In genomic region chr13:113275387-113275786, GRCh38 we compare ENCODE assay signal across 8 cellular contexts. TPM values are rescaled to one million over a fixed set of nuclear protein-coding genes. Genes with fewer than 3 reads are reported as not detected.
DNase-seq lines count a peak whose midpoint lies in the region; ATAC-seq and TF ChIP-seq lines count a peak whose summit lies in the region.

No MANE protein-coding gene starts in this region.

- H3K9me3 ChIP-seq in upper lobe of left lung, result no peaks in the 10 kb centered on the region

- TF ChIP-seq POLR2A in upper lobe of left lung (IDR thresholded peaks at IDR 0.05), result no peak

- TF ChIP-seq CTCF in cardiac fibroblast (IDR thresholded peaks at IDR 0.05; ENCODE audit: low read depth, low read length), result peak; percentile 61
- TF ChIP-seq CTCF in upper lobe of left lung (IDR thresholded peaks at IDR 0.05), result peak in 4 of 6 experiments; percentile 23 to 53 (median 44)

- peak overlapping the region in 1 of 4 donors; percentile 73 for H3K27ac ChIP-seq in upper lobe of left lung

- peaks cover 6 to 24% (median 22%) of the 10 kb centered on the region in 4 donors for H3K4me1 ChIP-seq in upper lobe of left lung

- WGBS in upper lobe of left lung, 2 donors, result 7 to 22% methylated on average over 3 of the region's 3 CpGs

- H3K4me3 ChIP-seq in cardiac fibroblast (replicated peaks in 1 of 2; ENCODE audit: low read depth in 2 of 2, low read length in 2 of 2) (no peak overlapping the region), upper lobe of left lung (no peak overlapping the region)

- H3K27me3 ChIP-seq in upper lobe of left lung, result no peaks in the 10 kb centered on the region

- DNase-seq in Daoy (ENCODE audit: low read depth), result peak; percentile 52
- DNase-seq in HPDE6-E6E7 (ENCODE audit: extremely low spot score), result peak; percentile 33
- DNase-seq in SHP77 treated with DMSO at 0.1 percent for 48 hours (lab: John Stamatoyannopoulos, UW), result peak; percentile 70
- peak; percentile 66 to 76 for DNase-seq in cardiac fibroblast (ENCODE audit: low read depth in 2 of 2)
- DNase-seq in lung microvascular endothelial cell (ENCODE audit: low read depth in 2 of 2), result peak; percentile 65 to 71
- DNase-seq in upper lobe of left lung, result peak in 1 of 2 donors; percentile 39

- ATAC-seq in upper lobe of left lung (ENCODE audit: low FRiP score in 2 of 2) (peak; percentile 21 to 58), GM19463 (IDR thresholded peaks at IDR 0.05; ENCODE audit: unreplicated experiment) (no peak), GM19035 (IDR thresholded peaks at IDR 0.05; ENCODE audit: unreplicated experiment) (no peak)

- TF ChIP-seq EP300 in upper lobe of left lung (IDR thresholded peaks at IDR 0.05), result no peak

- no peaks in the 10 kb centered on the region for H3K36me3 ChIP-seq in upper lobe of left lung

RNA-seq across cellular contexts. Expression of gene LAMP1, which starts 21.7 kb away (rescaled TPM):
- total RNA-seq in Daoy (2014; rRNA removed; shearing (Covaris generic)), result 45.6 and 66.7 TPM in 2 replicates
- total RNA-seq in lung microvascular endothelial cell, result 169 and 251 TPM in 2 replicates
- total RNA-seq in upper lobe of left lung, result 100 to 1,000 TPM in 5 of 6 donors, 10 to 100 TPM in 1; 80.7 to 394 (median 236) TPM

Comparison
In these comparisons a context has a peak if more than half of its experiments do, and no peak if none do; other contexts are left out.
1. ATAC-seq: peak in upper lobe of left lung (2 of 2); none in GM19463 (single experiment) and GM19035 (single experiment).